Comparison of ENCODE assay signal across 8 cellular contexts in the genomic region with DNA sequence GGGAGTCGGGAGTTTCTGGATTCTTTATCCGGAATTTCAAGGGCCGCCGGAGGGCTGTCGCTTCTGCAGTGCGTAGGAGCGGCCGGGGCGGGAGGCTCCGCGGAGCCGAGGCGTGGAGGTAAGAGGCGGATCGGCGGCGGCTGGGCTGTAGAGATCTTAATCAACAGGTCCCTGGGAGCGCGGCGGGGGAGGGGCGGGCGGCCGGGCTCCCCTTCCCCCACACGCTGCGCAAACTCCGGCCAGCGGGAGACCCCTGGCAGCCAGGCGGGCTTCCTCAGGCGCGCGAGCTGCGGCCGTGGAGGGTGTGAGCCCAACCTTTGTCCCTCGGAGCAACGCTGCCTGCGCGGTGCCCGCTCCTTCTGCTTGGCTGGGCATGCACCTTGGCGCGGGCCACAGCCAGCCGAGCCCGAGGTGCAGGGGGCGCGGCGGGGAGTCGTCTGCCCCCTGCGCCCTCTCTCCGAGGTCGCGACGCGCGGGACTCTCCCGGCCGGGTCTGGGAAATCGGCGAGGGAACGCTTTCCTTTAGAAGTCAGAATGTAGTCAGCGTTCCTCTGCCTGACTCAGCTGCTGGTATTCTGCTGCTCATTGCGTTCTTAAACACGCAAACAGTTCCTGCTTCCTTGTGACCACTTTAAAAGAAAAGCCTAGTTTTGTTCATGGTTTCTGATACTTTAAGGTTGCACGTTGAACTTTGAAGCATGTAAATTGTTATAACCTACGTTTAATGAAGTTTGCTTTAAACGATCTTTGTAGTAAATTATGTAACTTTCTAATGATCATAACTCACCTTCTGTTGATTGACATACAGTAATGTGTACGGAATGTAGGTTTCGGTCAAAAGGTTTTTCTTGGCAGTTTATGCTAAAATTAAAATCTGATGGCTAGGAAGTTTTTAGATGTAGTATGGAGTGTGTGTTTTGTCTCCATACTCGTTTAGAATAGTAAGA. TPM values are rescaled to one million over a fixed set of nuclear protein-coding genes. Genes with fewer than 3 reads are reported as not detected.
A peak's percentile ranks its signal among the peaks of the same experiment; 100 is the strongest.
DNase-seq lines count a peak whose midpoint lies in the region; ATAC-seq, FAIRE-seq and TF ChIP-seq lines count a peak whose summit lies in the region.

A gene (plus strand): TSS at position 20 of the 947 bp plus-strand sequence. CDS start 37,736 bp downstream, outside the sequence.

- intact Hi-C loops in CD14-positive monocyte (cut with micrococcal nuclease), result loop anchor here in 1 of 2 donors (5.0 kb wide), 1 partner anchor 116 kb away; a partner anchor contains a TSS
- intact Hi-C loops in right cardiac atrium (cut with DNase I), result no loop called here

- under 1% methylated on average over 67 of the region's 67 CpGs for WGBS in right cardiac atrium

- peak; percentile 36 for ATAC-seq in GM18870 (IDR thresholded peaks at IDR 0.05; ENCODE audit: unreplicated experiment)
- peak; percentile 32 for ATAC-seq in HG03066 (IDR thresholded peaks at IDR 0.05; ENCODE audit: low read depth, unreplicated experiment)
- peak; percentile 64 to 72 for ATAC-seq in right cardiac atrium

- no peaks in the 10 kb centered on the region for H3K9me3 Mint-ChIP-seq in CD14-positive monocyte
- H3K9me3 Mint-ChIP-seq in astrocyte (ENCODE audit: unreplicated experiment), result no peaks in the 10 kb centered on the region
- H3K9me3 Mint-ChIP-seq in progenitor cell of endocrine pancreas (ENCODE audit: low read depth), result no peaks in the 10 kb centered on the region

- peak within 1 kb of the TSS; percentile 90 for H3K4me2 ChIP-seq in astrocyte (ENCODE audit: low read length)

- H3K4me1 Mint-ChIP-seq in CD14-positive monocyte (peaks cover 23% of the 10 kb centered on the region), astrocyte (ENCODE audit: low read depth, unreplicated experiment) (peaks cover 11% of the 10 kb centered on the region), progenitor cell of endocrine pancreas (ENCODE audit: low read depth) (peaks cover 19% of the 10 kb centered on the region)

- FAIRE-seq in astrocyte (lab: Jason Lieb, UNC), result peak; percentile 90

- H3K4me1 ChIP-seq in astrocyte (ENCODE audit: insufficient read depth, low read length) (peaks cover 6% of the 10 kb centered on the region), right cardiac atrium (ENCODE audit: control insufficient read depth, insufficient read depth, low read length) (peaks cover 2% of the 10 kb centered on the region)

- H3K36me3 Mint-ChIP-seq in CD14-positive monocyte (no peaks in the 10 kb centered on the region), astrocyte (ENCODE audit: low read depth, unreplicated experiment) (no peaks in the 10 kb centered on the region), progenitor cell of endocrine pancreas (ENCODE audit: insufficient read depth) (no peaks in the 10 kb centered on the region)

- H3K9ac ChIP-seq in astrocyte (ENCODE audit: low read length), result peak within 1 kb of the TSS; percentile 89

- H3K27me3 Mint-ChIP-seq in CD14-positive monocyte (ENCODE audit: low read depth in 3 of 3) (peaks cover 5 to 21% (median 14%) of the 10 kb centered on the region in 3 donors), astrocyte (ENCODE audit: low read depth, unreplicated experiment) (no peaks in the 10 kb centered on the region), progenitor cell of endocrine pancreas (peaks cover 13% of the 10 kb centered on the region)

- TF ChIP-seq CTCF in CD14-positive monocyte (IDR thresholded peaks at IDR 0.05) (no peak), astrocyte (IDR thresholded peaks at IDR 0.05; ENCODE audit: insufficient read depth, low read depth, low read length) (no peak), progenitor cell of endocrine pancreas (IDR thresholded peaks at IDR 0.05; ENCODE audit: unreplicated experiment) (no peak)

- H3K27me3 ChIP-seq in astrocyte (ENCODE audit: insufficient read depth, low read length) (no peaks in the 10 kb centered on the region), right cardiac atrium (ENCODE audit: control insufficient read depth, insufficient read depth) (no peaks in the 10 kb centered on the region)

- H3K4me3 Mint-ChIP-seq in CD14-positive monocyte (peak within 1 kb of the TSS; percentile 90 to 91), astrocyte (ENCODE audit: unreplicated experiment) (peak within 1 kb of the TSS; percentile 89), progenitor cell of endocrine pancreas (ENCODE audit: low read depth) (peak within 1 kb of the TSS; percentile 89)

- H3K27ac Mint-ChIP-seq in CD14-positive monocyte (peak within 1 kb of the TSS; percentile 82 to 94 (median 89)), astrocyte (ENCODE audit: unreplicated experiment) (peak within 1 kb of the TSS; percentile 95), progenitor cell of endocrine pancreas (peak within 1 kb of the TSS; percentile 99)

- H3K27ac ChIP-seq in astrocyte (ENCODE audit: low read depth, low read length) (peak within 1 kb of the TSS; percentile 98), right cardiac atrium (ENCODE audit: low read length) (peak within 1 kb of the TSS; percentile 57)

- peaks cover 48% of the 10 kb centered on the region for H3K79me2 ChIP-seq in astrocyte (ENCODE audit: insufficient read depth, low read length)

- H3K9me3 ChIP-seq in astrocyte (ENCODE audit: insufficient read depth, low read depth, low read length) (no peaks in the 10 kb centered on the region), right cardiac atrium (ENCODE audit: control insufficient read depth, low read length) (no peaks in the 10 kb centered on the region)

- H4K20me1 ChIP-seq in astrocyte (ENCODE audit: insufficient read depth, low read length), result peaks cover 20% of the 10 kb centered on the region

- no peaks in the 10 kb centered on the region for H3K36me3 ChIP-seq in astrocyte (ENCODE audit: insufficient read depth, low read length)

- no peak for DNase-seq in CD14-positive monocyte (ENCODE audit: low spot score)
- peak; percentile 22 for DNase-seq in NCI-H82 treated with DMSO at 0.1 percent for 48 hours (lab: John Stamatoyannopoulos, UW; ENCODE audit: unreplicated experiment)
- peak; percentile 84 for DNase-seq in astrocyte (ENCODE audit: low read depth)
- no peak for DNase-seq in right cardiac atrium
- DNase-seq in progenitor cell of endocrine pancreas (ENCODE audit: low spot score, unreplicated experiment), result peak; percentile 77
- no peak for DNase-seq in 8988T

- H2AFZ ChIP-seq in astrocyte (ENCODE audit: low read depth, low read length), result peak within 1 kb of the TSS; percentile 75

- H3K4me3 ChIP-seq in astrocyte (ENCODE audit: insufficient read depth, low read depth, low read length) (peak within 1 kb of the TSS; percentile 92), right cardiac atrium (ENCODE audit: low read length) (peak within 1 kb of the TSS; percentile 45)

RNA-seq across cellular contexts. Expression of the gene that starts here (rescaled TPM):
- 1 to 10 TPM in 1 of 2 donors, under 1 TPM in 1; 0.95 to 2.0 TPM for polyA plus RNA-seq in CD14-positive monocyte
- 33.8 and 46.0 TPM in 2 replicates for total RNA-seq in astrocyte
- total RNA-seq in right cardiac atrium, result 10 to 100 TPM; 14.4 to 16.7 (median 16.1) TPM
- polyA plus RNA-seq in right cardiac atrium, result 4.3 TPM
- 30.1 and 33.1 TPM in 2 replicates for total RNA-seq in progenitor cell of endocrine pancreas

Comparison
In these comparisons a context has a peak if more than half of its experiments do, and no peak if none do; other contexts are left out.
1. DNase-seq: peak in NCI-H82 treated with DMSO at 0.1 percent for 48 hours (single experiment), astrocyte (single experiment) and progenitor cell of endocrine pancreas (single experiment); none in CD14-positive monocyte (single experiment), right cardiac atrium (0 of 3) and 8988T (single experiment).
2. Peak in every context shown above with its lines, with median percentiles within 50 percentile points of each other: H3K27ac Mint-ChIP-seq, H3K4me3 Mint-ChIP-seq and ATAC-seq.